8 cellular contexts compared by ENCODE assay signal in genomic region chr12:6751767-6752166, GRCh38. TPM values are rescaled to one million over a fixed set of nuclear protein-coding genes. Genes with fewer than 3 reads are reported as not detected.
A peak's percentile ranks its signal among the peaks of the same experiment; 100 is the strongest.
DNase-seq lines count a peak whose midpoint lies in the region; ATAC-seq and TF ChIP-seq lines count a peak whose summit lies in the region.

No MANE protein-coding gene starts in this region.

- H3K9me3 Mint-ChIP-seq in activated naive CD4-positive, alpha-beta T cell treated with anti-CD3 and anti-CD28 coated beads for 36 hours = no peaks in the 10 kb centered on the region

- no peak for ATAC-seq in HG03442 (IDR thresholded peaks at IDR 0.05; ENCODE audit: unreplicated experiment)

- H3K27ac ChIP-seq in ascending aorta = peak overlapping the region; percentile 95 to 98
- H3K27ac ChIP-seq in liver (ENCODE audit: low read depth in 1 of 2, low read length in 2 of 2) = peak overlapping the region in 1 of 2 donors; percentile 99
- H3K27ac ChIP-seq in transverse colon = peak overlapping the region; percentile 98 to 99 (median 99)

- in situ Hi-C loops in transverse colon (cut with MboI; ENCODE audit: low pct_ligation_motif_present in 1 of 4, low pct_unique_long_range_greater_than_20kb in 1 of 4, low sequenced_read_pairs in 3 of 4) = no loop called here

- no peak for TF ChIP-seq RAD21 in liver (IDR thresholded peaks at IDR 0.05)

- H3K9ac ChIP-seq in liver (ENCODE audit: low read depth in 1 of 2, low read length in 2 of 2) = peak overlapping the region; percentile 91 to 94

- H3K4me1 ChIP-seq in ascending aorta (peaks cover 7 to 9% of the 10 kb centered on the region in 2 donors), liver (ENCODE audit: control insufficient read depth in 4 of 4, insufficient read depth in 4 of 4, low read length in 3 of 4) (peaks cover 0 to 24% (median 20%) of the 10 kb centered on the region in 4 donors), transverse colon (peaks cover 12 to 22% (median 15%) of the 10 kb centered on the region in 4 donors)

- H3K36me3 Mint-ChIP-seq in activated naive CD4-positive, alpha-beta T cell treated with anti-CD3 and anti-CD28 coated beads for 36 hours (ENCODE audit: low read depth) = peaks cover 24% of the 10 kb centered on the region

- TF ChIP-seq POLR2A in transverse colon (IDR thresholded peaks at IDR 0.05) = no peak

- intact Hi-C loops in activated naive CD4-positive, alpha-beta T cell treated with anti-CD3 and anti-CD28 coated beads for 36 hours (cut with micrococcal nuclease) = loop anchor here (2.0 kb wide), 1 partner anchor 83 kb away; no protein-coding TSS in a partner anchor
- intact Hi-C loops in ascending aorta (cut with DNase I) (loop anchor here (2.0 kb wide), 2 partner anchors 27 to 63 kb away; partner anchors contain the start of genes COPS7A and ZNF384), transverse colon (cut with DNase I; ENCODE audit: low total_unique reads) (loop anchor here (2.0 kb wide), 1 partner anchor 149 kb away; no protein-coding TSS in a partner anchor)

- H3K4me1 Mint-ChIP-seq in activated naive CD4-positive, alpha-beta T cell treated with anti-CD3 and anti-CD28 coated beads for 36 hours (ENCODE audit: low read depth) = peaks cover 22% of the 10 kb centered on the region

- H3K27me3 ChIP-seq in ascending aorta (no peaks in the 10 kb centered on the region), liver (ENCODE audit: control insufficient read depth in 4 of 4, insufficient read depth in 4 of 4, low read length in 3 of 4) (no peaks in the 10 kb centered on the region), transverse colon (no peaks in the 10 kb centered on the region)

- TF ChIP-seq EP300 in transverse colon (IDR thresholded peaks at IDR 0.05; ENCODE audit: low read depth) = no peak

- H3K36me3 ChIP-seq in ascending aorta (peaks cover 44 to 45% of the 10 kb centered on the region in 2 donors), liver (ENCODE audit: control insufficient read depth in 4 of 4, insufficient read depth in 3 of 4, low read depth in 1 of 4, low read length in 3 of 4) (peaks cover 16 to 41% (median 34%) of the 10 kb centered on the region in 4 donors), transverse colon (peaks cover 0 to 43% (median 21%) of the 10 kb centered on the region in 4 donors)

- H3K9me3 ChIP-seq in ascending aorta (no peaks in the 10 kb centered on the region), liver (ENCODE audit: control insufficient read depth in 4 of 4, low read length in 3 of 4) (no peaks in the 10 kb centered on the region), transverse colon (no peaks in the 10 kb centered on the region)

- H3K4me3 ChIP-seq in ascending aorta = peak overlapping the region; percentile 59 to 96
- H3K4me3 ChIP-seq in liver (ENCODE audit: low read depth in 1 of 3, low read length in 3 of 3) = peak overlapping the region; percentile 73 to 92 (median 87)
- peak overlapping the region in 2 of 4 donors; percentile 86 to 93 for H3K4me3 ChIP-seq in transverse colon

- TF ChIP-seq CTCF in ascending aorta (IDR thresholded peaks at IDR 0.05) = no peak
- no peak for TF ChIP-seq CTCF in liver (IDR thresholded peaks at IDR 0.05; ENCODE audit: low read depth, low read length, missing input control)
- TF ChIP-seq CTCF in transverse colon (IDR thresholded peaks at IDR 0.05) = no peak

- 87% methylated on average over 7 of the region's 7 CpGs for WGBS in liver
- 86% methylated on average over 4 of the region's 7 CpGs; no CpG with 5 or more reads in 1 of the 2 donors for WGBS in transverse colon (ENCODE audit: low coverage in 1 of 2), 2 donors

- CTCF ChIA-PET in activated naive CD4-positive, alpha-beta T cell treated with anti-CD3 and anti-CD28 coated beads for 36 hours (lab: Charles Lee) = interaction anchor here (0.9 to 9.9 kb wide), 10 partner anchors 8 to 197 kb away, joined by 4 to 166 read pairs (median 27); partner anchors contain the start of genes CD4, GPR162, LAG3 and P3H3

- no peaks in the 10 kb centered on the region for H3K27me3 Mint-ChIP-seq in activated naive CD4-positive, alpha-beta T cell treated with anti-CD3 and anti-CD28 coated beads for 36 hours (ENCODE audit: low read depth)

- DNase-seq in activated naive CD4-positive, alpha-beta T cell treated with anti-CD3 and anti-CD28 coated beads for 36 hours = no peak
- no peak for DNase-seq in activated naive CD4-positive, alpha-beta T cell treated with anti-CD3 and anti-CD28 coated beads, Interleukin-2, amount 50 U/mL, for 16 hours
- DNase-seq in ascending aorta (ENCODE audit: low spot score in 2 of 2) (no peak), transverse colon (no peak), COLO829 (ENCODE audit: low spot score) (no peak)
- no peak for DNase-seq in activated CD8-positive, alpha-beta memory T cell treated with anti-CD3 and anti-CD28 coated beads for 24 hours

- peak overlapping the region; percentile 96 for H3K4me3 Mint-ChIP-seq in activated naive CD4-positive, alpha-beta T cell treated with anti-CD3 and anti-CD28 coated beads for 36 hours

- H3K27ac Mint-ChIP-seq in activated naive CD4-positive, alpha-beta T cell treated with anti-CD3 and anti-CD28 coated beads for 36 hours = peak overlapping the region; percentile 97

TF ChIP-seq in liver, 16 proteins besides CTCF, POLR2A, EP300 and RAD21 (continues in another document):
- TF ChIP-seq MAX (IDR thresholded peaks at IDR 0.05) (no peak), REST (IDR thresholded peaks at IDR 0.05) (no peak), HNF4A (conservative IDR thresholded peaks at IDR 0.05) (no peak), ATF3 (IDR thresholded peaks at IDR 0.05) (no peak), SP1 (IDR thresholded peaks at IDR 0.05) (no peak), FOXA1 (IDR thresholded peaks at IDR 0.05) (no peak), RXRA (IDR thresholded peaks at IDR 0.05) (no peak), JUND (IDR thresholded peaks at IDR 0.05) (no peak), EGR1 (IDR thresholded peaks at IDR 0.05; ENCODE audit: low read depth in 2 of 2) (no peak), FOXA2 (IDR thresholded peaks at IDR 0.05) (no peak), GABPA (IDR thresholded peaks at IDR 0.05 in 1 of 2, conservative IDR thresholded peaks at IDR 0.05 in 1 of 2) (no peak)

RNA-seq across cellular contexts. Expression of gene MLF2, which starts 1.2 kb away (rescaled TPM):
- total RNA-seq in activated naive CD4-positive, alpha-beta T cell treated with anti-CD3 and anti-CD28 coated beads for 36 hours = 100 to 1,000 TPM; 140 to 143 TPM
- total RNA-seq in ascending aorta (145 TPM), liver (100 to 1,000 TPM in 1 of 2 donors, 10 to 100 TPM in 1; 59.6 to 131 TPM), transverse colon (100 to 1,000 TPM; 100 to 360 (median 164) TPM)
- polyA plus RNA-seq in liver = 100 to 1,000 TPM; 194 to 235 TPM

RNA-seq across cellular contexts. Expression of gene PTMS, which starts 14.4 kb away (rescaled TPM):
- total RNA-seq in activated naive CD4-positive, alpha-beta T cell treated with anti-CD3 and anti-CD28 coated beads for 36 hours = 10 to 100 TPM; 35.1 to 44.2 TPM
- total RNA-seq in ascending aorta (361 TPM), liver (100 to 1,000 TPM in 1 of 2 donors, 10 to 100 TPM in 1; 26.3 to 106 TPM), transverse colon (100 to 1,000 TPM in 1 of 4 donors, 10 to 100 TPM in 3; 64.0 to 124 (median 83.9) TPM)
- polyA plus RNA-seq in liver = 100 to 1,000 TPM; 103 to 261 TPM

RNA-seq across cellular contexts. Expression of gene LAG3, which starts 20.6 kb away (rescaled TPM):
- total RNA-seq in activated naive CD4-positive, alpha-beta T cell treated with anti-CD3 and anti-CD28 coated beads for 36 hours = 10 to 100 TPM; 22.8 to 25.1 TPM
- total RNA-seq in ascending aorta (not detected), liver (under 1 TPM; 0.14 to 0.42 TPM), transverse colon (1 to 10 TPM in 1 of 4 donors, under 1 TPM in 1, not detected in 2; 0.68 to 1.4 TPM)
- polyA plus RNA-seq in liver = 1 to 10 TPM in 1 of 2 donors, under 1 TPM in 1; 0.53 to 1.2 TPM

RNA-seq across cellular contexts. Expression of gene COPS7A, which starts 27.9 kb away (rescaled TPM):
- 10 to 100 TPM; 43.0 to 47.8 TPM for total RNA-seq in activated naive CD4-positive, alpha-beta T cell treated with anti-CD3 and anti-CD28 coated beads for 36 hours
- total RNA-seq in ascending aorta = 221 TPM
- total RNA-seq in liver = 10 to 100 TPM; 26.0 to 31.3 TPM
- polyA plus RNA-seq in liver = 10 to 100 TPM; 33.5 to 37.7 TPM
- 10 to 100 TPM; 13.1 to 44.9 (median 36.9) TPM for total RNA-seq in transverse colon

RNA-seq across cellular contexts. Expression of gene CD4, which starts 37.6 kb away (rescaled TPM):
- 100 to 1,000 TPM; 155 to 161 TPM for total RNA-seq in activated naive CD4-positive, alpha-beta T cell treated with anti-CD3 and anti-CD28 coated beads for 36 hours
- 2.6 TPM for total RNA-seq in ascending aorta
- 10 to 100 TPM; 22.5 to 44.8 TPM for total RNA-seq in liver
- 10 to 100 TPM; 15.9 to 41.5 TPM for polyA plus RNA-seq in liver
- 1 to 10 TPM in 3 of 4 donors, under 1 TPM in 1; 1.00 to 7.9 (median 2.8) TPM for total RNA-seq in transverse colon

Comparison
In these comparisons a context has a peak if more than half of its experiments do, and no peak if none do; other contexts are left out.
1. RNA of gene LAG3, which starts 20.6 kb away (total RNA-seq): 22.8 to 25.1 TPM in activated naive CD4-positive, alpha-beta T cell treated with anti-CD3 and anti-CD28 coated beads for 36 hours; 0.68 to 1.4 TPM in transverse colon, 0.14 to 0.42 TPM in liver and not detected in ascending aorta (single experiment); every median in the first group is over 4 times any median in the second.